Comparison of ENCODE assay signal across 16 cellular contexts in genomic region chr20:39946053-39946810, GRCh38.
"Had no signal": no experiment of that assay in that cellular context is flagged by ENCODE, and none has a peak within 500 bp of the region (broad histone marks: within the 10 kb centered on the region; RNA-seq: fewer than 3 reads in every experiment).

No MANE protein-coding gene starts in this region.

- H3K4me3 ChIP-seq: thyroid gland had no signal

- H3K27me3 ChIP-seq: brain microvascular endothelial cell, foreskin keratinocyte, thyroid gland had no signal

- FAIRE-seq: urothelium cell line had no signal

- DNase-seq: activated CD4-positive, alpha-beta T cell treated with anti-CD3 and anti-CD28 coated beads, Interleukin-2, amount 10 ng/mL, durations not matched to agents 7 days and 5 days; activated CD8-positive, alpha-beta memory T cell treated with anti-CD3 and anti-CD28 coated beads, Interleukin-2, amount 50 U/mL, for 48 hours; activated naive CD4-positive, alpha-beta T cell; activated naive CD8-positive, alpha-beta T cell treated with anti-CD3 and anti-CD28 coated beads, Interleukin-2, amount 10 ng/mL, durations not matched to agents 7 days and 5 days; brain microvascular endothelial cell; effector memory CD4-positive, alpha-beta T cell; foreskin keratinocyte; head of caudate nucleus; kidney glomerular epithelial cell; mesenchymal stem cell; naive thymus-derived CD8-positive, alpha-beta T cell; stimulated activated CD4-positive, alpha-beta T cell treated with anti-CD3 and anti-CD28 coated beads, Interleukin-12 subunit alpha, Interleukin-12 subunit beta, amount 100 ng/mL, for 4 hours; stimulated activated CD4-positive, alpha-beta T cell treated with anti-CD3 and anti-CD28 coated beads, Interleukin-2, amount 100 ng/mL, for 24 hours; thyroid gland had no signal

- ATAC-seq: foreskin keratinocyte; naive thymus-derived CD8-positive, alpha-beta T cell; stimulated activated memory B cell treated with anti-CD40 and anti-IgM and Interleukin-4, amounts not matched to agents 10 μg/mL and 1 μg/mL and 100 μg/mL, for 72 hours had no signal

- H3K9me3 ChIP-seq: thyroid gland had no signal

- H3K36me3 ChIP-seq: brain microvascular endothelial cell, thyroid gland had no signal

- H3K27ac ChIP-seq: brain microvascular endothelial cell, foreskin keratinocyte, thyroid gland had no signal

- H3K4me1 ChIP-seq: foreskin keratinocyte, thyroid gland had no signal
